Comparison of ENCODE assay signal across 8 cellular contexts in genomic region chr6:156279306-156279969, GRCh38.
DNase-seq lines count a peak whose midpoint lies in the region; ATAC-seq and TF ChIP-seq lines count a peak whose summit lies in the region.

No MANE protein-coding gene starts in this region.

- peak; percentile 85 for ATAC-seq in GM21515 (IDR thresholded peaks at IDR 0.05; ENCODE audit: unreplicated experiment)
- ATAC-seq in HG03460 (IDR thresholded peaks at IDR 0.05; ENCODE audit: unreplicated experiment), result peak; percentile 70

- DNase-seq in GM13977 (ENCODE audit: low spot score) (peak; percentile 11), dermis blood vessel endothelial cell (peak; percentile 24), C1 segment of cervical spinal cord (lab: John Stamatoyannopoulos, UW) (no peak), PC-9 (no peak), hypothalamus (lab: John Stamatoyannopoulos, UW) (no peak), kidney tubule cell (ENCODE audit: low spot score) (no peak)

- TF ChIP-seq CTCF in GM13977 (IDR thresholded peaks at IDR 0.05; ENCODE audit: extremely low read depth, insufficient read depth, missing control alignments) (no peak), PC-9 (conservative IDR thresholded peaks at IDR 0.05) (no peak)

- H3K9me3 ChIP-seq in PC-9 (ENCODE audit: insufficient read depth, low read depth), result no peaks in the 10 kb centered on the region

- no peaks in the 10 kb centered on the region for H4K20me1 ChIP-seq in PC-9 (ENCODE audit: insufficient read depth)

- no peaks in the 10 kb centered on the region for H3K79me2 ChIP-seq in PC-9 (ENCODE audit: low read depth)

- no peaks in the 10 kb centered on the region for H3K36me3 ChIP-seq in PC-9 (ENCODE audit: low read depth)

- CTCF ChIA-PET in PC-9 (lab: Charles Lee), result no interaction called here

- in situ Hi-C loops in GM13977 (cut with MboI; ENCODE audit: low pct_unique_long_range_greater_than_20kb, low sequenced_read_pairs, unreplicated experiment), result no loop called here

- no peak overlapping the region for H3K27ac ChIP-seq in PC-9

- POLR2A ChIA-PET in PC-9 (lab: Charles Lee; ENCODE audit: unreplicated experiment), result no interaction called here

- no TSS peak for BruUV-seq in PC-9 (replicated peaks; lab: Mats Ljungman, UMichigan)

- intact Hi-C loops in PC-9 (cut with micrococcal nuclease; ENCODE audit: unreplicated experiment), result no loop called here

- H3K4me2 ChIP-seq in PC-9, result no peak overlapping the region

- no peaks in the 10 kb centered on the region for H3K4me1 ChIP-seq in PC-9 (replicated peaks; ENCODE audit: insufficient read depth)

- no peak overlapping the region for H3K4me3 ChIP-seq in PC-9

- H3K27me3 ChIP-seq in PC-9 (ENCODE audit: insufficient read depth, low read depth), result no peaks in the 10 kb centered on the region

- H3F3A ChIP-seq in PC-9 (ENCODE audit: insufficient read depth, low read depth), result no peaks in the 10 kb centered on the region

- no peak overlapping the region for H2AFZ ChIP-seq in PC-9

- H3K9me2 ChIP-seq in PC-9 (ENCODE audit: insufficient read depth), result no peaks in the 10 kb centered on the region

Comparison
In these comparisons a context has a peak if more than half of its experiments do, and no peak if none do; other contexts are left out.
1. DNase-seq: peak in GM13977 (single experiment) and dermis blood vessel endothelial cell (single experiment); none in C1 segment of cervical spinal cord (0 of 14), PC-9 (0 of 2), hypothalamus (0 of 51) and kidney tubule cell (single experiment).